Comparison of ENCODE assay signal across 1 cellular context in the genomic region with DNA sequence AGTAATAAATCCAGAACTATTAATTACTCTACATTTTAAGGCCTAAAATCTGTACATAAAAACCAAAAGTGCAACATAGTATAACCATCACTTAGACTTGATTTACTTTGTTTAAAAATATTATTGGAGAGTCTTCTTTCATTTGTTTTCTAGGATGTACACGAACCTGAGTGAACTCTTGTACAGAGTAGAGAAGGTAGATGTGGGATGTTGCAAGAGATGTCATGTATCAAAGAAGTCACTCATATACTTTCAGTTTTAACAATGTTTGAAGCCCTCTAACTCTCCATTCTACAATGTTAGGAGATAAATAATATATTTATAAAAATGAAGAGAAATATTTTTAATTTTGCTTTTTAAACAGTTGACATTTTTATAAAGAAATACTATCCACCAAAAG.
TF ChIP-seq lines count a peak whose summit lies in the region.

No MANE protein-coding gene starts in this region.

TF ChIP-seq in K562, 482 proteins besides CTCF, POLR2A, EP300 and RAD21 (continued from another document):
- TF ChIP-seq, protein P1, sequence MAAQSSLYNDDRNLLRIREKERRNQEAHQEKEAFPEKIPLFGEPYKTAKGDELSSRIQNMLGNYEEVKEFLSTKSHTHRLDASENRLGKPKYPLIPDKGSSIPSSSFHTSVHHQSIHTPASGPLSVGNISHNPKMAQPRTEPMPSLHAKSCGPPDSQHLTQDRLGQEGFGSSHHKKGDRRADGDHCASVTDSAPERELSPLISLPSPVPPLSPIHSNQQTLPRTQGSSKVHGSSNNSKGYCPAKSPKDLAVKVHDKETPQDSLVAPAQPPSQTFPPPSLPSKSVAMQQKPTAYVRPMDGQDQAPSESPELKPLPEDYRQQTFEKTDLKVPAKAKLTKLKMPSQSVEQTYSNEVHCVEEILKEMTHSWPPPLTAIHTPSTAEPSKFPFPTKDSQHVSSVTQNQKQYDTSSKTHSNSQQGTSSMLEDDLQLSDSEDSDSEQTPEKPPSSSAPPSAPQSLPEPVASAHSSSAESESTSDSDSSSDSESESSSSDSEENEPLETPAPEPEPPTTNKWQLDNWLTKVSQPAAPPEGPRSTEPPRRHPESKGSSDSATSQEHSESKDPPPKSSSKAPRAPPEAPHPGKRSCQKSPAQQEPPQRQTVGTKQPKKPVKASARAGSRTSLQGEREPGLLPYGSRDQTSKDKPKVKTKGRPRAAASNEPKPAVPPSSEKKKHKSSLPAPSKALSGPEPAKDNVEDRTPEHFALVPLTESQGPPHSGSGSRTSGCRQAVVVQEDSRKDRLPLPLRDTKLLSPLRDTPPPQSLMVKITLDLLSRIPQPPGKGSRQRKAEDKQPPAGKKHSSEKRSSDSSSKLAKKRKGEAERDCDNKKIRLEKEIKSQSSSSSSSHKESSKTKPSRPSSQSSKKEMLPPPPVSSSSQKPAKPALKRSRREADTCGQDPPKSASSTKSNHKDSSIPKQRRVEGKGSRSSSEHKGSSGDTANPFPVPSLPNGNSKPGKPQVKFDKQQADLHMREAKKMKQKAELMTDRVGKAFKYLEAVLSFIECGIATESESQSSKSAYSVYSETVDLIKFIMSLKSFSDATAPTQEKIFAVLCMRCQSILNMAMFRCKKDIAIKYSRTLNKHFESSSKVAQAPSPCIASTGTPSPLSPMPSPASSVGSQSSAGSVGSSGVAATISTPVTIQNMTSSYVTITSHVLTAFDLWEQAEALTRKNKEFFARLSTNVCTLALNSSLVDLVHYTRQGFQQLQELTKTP (IDR thresholded peaks at IDR 0.05; ENCODE audit: low read depth in 1 of 2, partially characterized antibody in 2 of 2): no peak
